ENCODE assay signal across 17 cellular contexts in the genomic region with DNA sequence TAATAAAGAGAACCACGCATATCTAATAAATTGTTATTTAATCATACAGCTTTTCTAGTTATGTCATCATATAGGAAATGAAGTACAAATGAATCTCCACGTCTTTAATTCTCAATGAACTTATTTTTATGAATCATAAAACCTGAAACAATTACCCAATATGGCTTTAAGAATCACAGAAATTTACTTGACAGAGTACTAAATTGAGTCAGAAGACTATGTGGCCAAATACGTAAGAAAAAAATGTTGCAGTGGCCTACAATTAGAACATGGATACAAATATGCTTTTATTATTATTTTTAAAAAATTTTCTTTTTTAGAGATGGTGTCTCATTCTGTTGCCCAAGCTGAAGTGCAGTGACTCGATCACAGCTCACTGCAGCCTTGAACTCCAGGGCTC.
"Had no signal": no experiment of that assay in that cellular context is flagged by ENCODE, and none has a peak within 500 bp of the region (broad histone marks: within the 10 kb centered on the region; RNA-seq: fewer than 3 reads in every experiment).

No MANE protein-coding gene starts in this region.

- H3K4me1 ChIP-seq: neural progenitor cell, prostate gland, right atrium auricular region, stomach, testis, tibial artery had no signal

- H3K4me2 ChIP-seq: neural progenitor cell had no signal

- H3K9ac ChIP-seq: neural progenitor cell had no signal

- H3K27me3 ChIP-seq: neural progenitor cell, right atrium auricular region, stomach, testis, tibial artery had no signal

- H3K4me3 ChIP-seq: lung, neural progenitor cell, prostate gland, right atrium auricular region, stomach, testis, tibial artery had no signal

- H3K9me3 ChIP-seq: prostate gland, right atrium auricular region, testis, tibial artery had no signal

- DNase-seq: cortex of kidney; effector memory CD8-positive, alpha-beta T cell; hypothalamus; immature natural killer cell; mesendoderm; midbrain; naive thymus-derived CD4-positive, alpha-beta T cell; stimulated activated CD4-positive, alpha-beta T cell treated with anti-CD3 and anti-CD28 coated beads, Interleukin-2, amount 100 ng/mL, for 24 hours; stimulated activated CD4-positive, alpha-beta T cell treated with anti-CD3 and anti-CD28 coated beads, Interleukin-4, amount 100 ng/mL, for 24 hours; stimulated activated naive CD4-positive, alpha-beta T cell treated with Interleukin-2 at 50 U/mL for 16 hours; stomach; testis; tibial artery had no signal

- H3K27ac ChIP-seq: neural progenitor cell, prostate gland, right atrium auricular region, stomach, testis, tibial artery had no signal

- H2AFZ ChIP-seq: neural progenitor cell had no signal

- H3K36me3 ChIP-seq: neural progenitor cell, prostate gland, right atrium auricular region, stomach, tibial artery had no signal
